ENCODE assay signal across 9 cellular contexts in genomic region chr2:154697422-154698237, GRCh38. TPM values are rescaled to one million over a fixed set of nuclear protein-coding genes. Genes with fewer than 3 reads are reported as not detected.
A peak's percentile ranks its signal among the peaks of the same experiment; 100 is the strongest.
DNase-seq lines count a peak whose midpoint lies in the region; ATAC-seq and TF ChIP-seq lines count a peak whose summit lies in the region.
"Had no signal": no experiment of that assay in that cellular context is flagged by ENCODE, and none has a peak within 500 bp of the region (broad histone marks: within the 10 kb centered on the region; RNA-seq: fewer than 3 reads in every experiment).

No MANE protein-coding gene starts in this region.

- TF ChIP-seq CTCF in CD8-positive, alpha-beta T cell (IDR thresholded peaks at IDR 0.05), result no peak
- TF ChIP-seq CTCF in neural progenitor cell (IDR thresholded peaks at IDR 0.05), result no peak

- no peaks in the 10 kb centered on the region for H3K36me3 Mint-ChIP-seq in CD8-positive, alpha-beta T cell
- H3K36me3 Mint-ChIP-seq in neural progenitor cell, result no peaks in the 10 kb centered on the region
- H3K36me3 Mint-ChIP-seq in activated CD4-positive, alpha-beta T cell treated with anti-CD3 and anti-CD28 coated beads, Interleukin-2, amount 10 ng/mL, durations not matched to agents 7 days and 5 days (ENCODE audit: low read depth), result peaks cover 4% of the 10 kb centered on the region

- no peaks in the 10 kb centered on the region for H4K20me1 ChIP-seq in neural progenitor cell (ENCODE audit: low read depth)

- no peaks in the 10 kb centered on the region for H3K36me3 ChIP-seq in CD8-positive, alpha-beta T cell (ENCODE audit: insufficient read depth, low read length)
- H3K36me3 ChIP-seq in neural progenitor cell, result no peaks in the 10 kb centered on the region
- H3K36me3 ChIP-seq: neutrophil had no signal

- no peaks in the 10 kb centered on the region for H3K9me3 Mint-ChIP-seq in CD8-positive, alpha-beta T cell
- H3K9me3 Mint-ChIP-seq in neural progenitor cell, result no peaks in the 10 kb centered on the region
- no peaks in the 10 kb centered on the region for H3K9me3 Mint-ChIP-seq in activated CD4-positive, alpha-beta T cell treated with anti-CD3 and anti-CD28 coated beads, Interleukin-2, amount 10 ng/mL, durations not matched to agents 7 days and 5 days

- peak overlapping the region; percentile 35 for H3K4me3 Mint-ChIP-seq in CD8-positive, alpha-beta T cell
- peak overlapping the region; percentile 90 for H3K4me3 Mint-ChIP-seq in neural progenitor cell
- H3K4me3 Mint-ChIP-seq in activated CD4-positive, alpha-beta T cell treated with anti-CD3 and anti-CD28 coated beads, Interleukin-2, amount 10 ng/mL, durations not matched to agents 7 days and 5 days, result no peak overlapping the region

- POLR2A ChIA-PET in CD8-positive, alpha-beta T cell (lab: Charles Lee), result no interaction called here
- POLR2A ChIA-PET in activated CD4-positive, alpha-beta T cell treated with anti-CD3 and anti-CD28 coated beads, Interleukin-2, amount 10 ng/mL, durations not matched to agents 7 days and 5 days (lab: Charles Lee), result no interaction called here

- peaks cover 26% of the 10 kb centered on the region for H3K27me3 Mint-ChIP-seq in CD8-positive, alpha-beta T cell (ENCODE audit: low read depth)
- peaks cover 29% of the 10 kb centered on the region for H3K27me3 Mint-ChIP-seq in neural progenitor cell (ENCODE audit: insufficient read depth, low read depth)
- H3K27me3 Mint-ChIP-seq in activated CD4-positive, alpha-beta T cell treated with anti-CD3 and anti-CD28 coated beads, Interleukin-2, amount 10 ng/mL, durations not matched to agents 7 days and 5 days, result peaks cover 39% of the 10 kb centered on the region

- H3K4me2 ChIP-seq in neural progenitor cell, result peak overlapping the region; percentile 78

- CTCF ChIA-PET in CD8-positive, alpha-beta T cell (lab: Charles Lee), result interaction anchor here (0.7 kb wide), 1 partner anchor 244 kb away, joined by 3 read pairs; no protein-coding TSS in a partner anchor
- CTCF ChIA-PET in activated CD4-positive, alpha-beta T cell treated with anti-CD3 and anti-CD28 coated beads, Interleukin-2, amount 10 ng/mL, durations not matched to agents 7 days and 5 days (lab: Charles Lee), result no interaction called here

- intact Hi-C loops in CD8-positive, alpha-beta T cell (cut with DNase I, micrococcal nuclease), result no loop called here

- H3F3A ChIP-seq in neural progenitor cell (ENCODE audit: low read depth), result no peaks in the 10 kb centered on the region

- no peak overlapping the region for H3K27ac ChIP-seq in CD8-positive, alpha-beta T cell (ENCODE audit: low read depth, low read length)
- H3K27ac ChIP-seq in neural progenitor cell, result no peak overlapping the region
- H3K27ac ChIP-seq: neutrophil had no signal

- H3K9me3 ChIP-seq in CD8-positive, alpha-beta T cell (ENCODE audit: low read length), result no peaks in the 10 kb centered on the region
- no peaks in the 10 kb centered on the region for H3K9me3 ChIP-seq in neural progenitor cell (ENCODE audit: low read depth)
- H3K9me3 ChIP-seq: neutrophil had no signal

- H2AFZ ChIP-seq in neural progenitor cell (replicated peaks), result peak overlapping the region; percentile 99

- no peaks in the 10 kb centered on the region for H3K79me2 ChIP-seq in neural progenitor cell (ENCODE audit: low read depth)

- no peak for ATAC-seq in CD8-positive, alpha-beta T cell
- ATAC-seq in GM19452 (IDR thresholded peaks at IDR 0.05; ENCODE audit: unreplicated experiment) (no peak), HG02588 (IDR thresholded peaks at IDR 0.05; ENCODE audit: unreplicated experiment) (no peak)

- H3K4me1 Mint-ChIP-seq in CD8-positive, alpha-beta T cell (ENCODE audit: low read depth), result peaks cover 3% of the 10 kb centered on the region
- peaks cover 13% of the 10 kb centered on the region for H3K4me1 Mint-ChIP-seq in neural progenitor cell
- H3K4me1 Mint-ChIP-seq in activated CD4-positive, alpha-beta T cell treated with anti-CD3 and anti-CD28 coated beads, Interleukin-2, amount 10 ng/mL, durations not matched to agents 7 days and 5 days, result no peaks in the 10 kb centered on the region

- no peaks in the 10 kb centered on the region for H3K4me1 ChIP-seq in CD8-positive, alpha-beta T cell (ENCODE audit: insufficient read depth, low read length)
- peaks cover 4% of the 10 kb centered on the region for H3K4me1 ChIP-seq in neural progenitor cell

- no peak overlapping the region for H3K27ac Mint-ChIP-seq in CD8-positive, alpha-beta T cell
- H3K27ac Mint-ChIP-seq in neural progenitor cell, result no peak overlapping the region
- H3K27ac Mint-ChIP-seq in activated CD4-positive, alpha-beta T cell treated with anti-CD3 and anti-CD28 coated beads, Interleukin-2, amount 10 ng/mL, durations not matched to agents 7 days and 5 days, result no peak overlapping the region

- no peak for DNase-seq in CD8-positive, alpha-beta T cell
- peak; percentile 89 for DNase-seq in NCI-H2227 treated with DMSO at 0.1 percent for 48 hours (lab: John Stamatoyannopoulos, UW)
- DNase-seq in fibroblast of gingiva (ENCODE audit: low read depth), result peak; percentile 2
- DNase-seq in neural progenitor cell (ENCODE audit: low spot score), result peak; percentile 83
- no peak for DNase-seq in activated CD4-positive, alpha-beta T cell treated with anti-CD3 and anti-CD28 coated beads, Interleukin-2, amount 10 ng/mL, durations not matched to agents 7 days and 5 days
- DNase-seq in AG08395 (ENCODE audit: low spot score), result no peak

- H3K27me3 ChIP-seq in CD8-positive, alpha-beta T cell (ENCODE audit: insufficient read depth, low read length), result peaks cover 5% of the 10 kb centered on the region
- peaks cover 45% of the 10 kb centered on the region for H3K27me3 ChIP-seq in neural progenitor cell

- H3K4me3 ChIP-seq in CD8-positive, alpha-beta T cell (ENCODE audit: low read depth, low read length), result no peak overlapping the region
- H3K4me3 ChIP-seq in neural progenitor cell, result peak overlapping the region; percentile 52

- H3K9ac ChIP-seq in neural progenitor cell, result no peak overlapping the region

RNA-seq across cellular contexts. Expression of gene KCNJ3, which starts 0.9 kb away (rescaled TPM):
- total RNA-seq in CD8-positive, alpha-beta T cell, result not detected
- total RNA-seq in neural progenitor cell (ENCODE audit: low replicate concordance), result 0.26 and 0.77 TPM in 2 replicates
- total RNA-seq in activated CD4-positive, alpha-beta T cell treated with anti-CD3 and anti-CD28 coated beads, Interleukin-2, amount 10 ng/mL, durations not matched to agents 7 days and 5 days, result not detected

Comparison
In these comparisons a context has a peak if more than half of its experiments do, and no peak if none do; other contexts are left out.
1. DNase-seq: peak in NCI-H2227 treated with DMSO at 0.1 percent for 48 hours (single experiment), fibroblast of gingiva (single experiment) and neural progenitor cell (single experiment); none in CD8-positive, alpha-beta T cell (0 of 7), activated CD4-positive, alpha-beta T cell treated with anti-CD3 and anti-CD28 coated beads, Interleukin-2, amount 10 ng/mL, durations not matched to agents 7 days and 5 days (single experiment) and AG08395 (single experiment).